ENCODE assay signal across 8 cellular contexts in the genomic region with DNA sequence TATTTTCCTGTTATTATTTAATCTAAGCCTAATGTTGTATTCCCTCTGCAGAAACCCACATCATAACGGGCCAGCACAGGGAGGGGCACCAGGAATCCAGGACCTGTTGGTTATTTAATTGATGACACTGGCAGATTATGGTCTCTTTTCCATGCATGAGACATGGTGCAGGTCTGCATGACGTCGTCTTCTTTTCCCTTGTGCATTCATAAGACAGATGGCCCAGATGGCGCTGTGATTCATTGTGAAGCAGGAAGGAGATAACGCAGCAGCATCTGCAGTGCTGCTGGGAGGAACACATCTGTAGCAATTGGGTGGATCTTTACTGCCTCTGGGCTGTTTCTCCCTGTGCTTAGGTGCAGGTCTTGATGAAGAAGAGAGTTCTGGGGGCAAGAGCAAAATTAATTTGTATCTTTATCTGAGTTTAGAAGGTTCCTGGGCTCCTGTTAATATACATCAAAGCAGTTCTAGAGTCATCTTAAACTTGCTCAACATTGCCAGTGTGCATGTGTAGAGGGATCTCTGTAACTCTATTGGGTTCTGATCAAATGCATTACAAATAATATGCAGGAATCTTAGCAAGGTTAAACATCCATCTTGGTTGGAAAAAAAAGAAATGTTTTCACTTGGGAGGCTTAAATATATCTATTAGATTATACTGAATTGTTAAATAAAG.
A peak's percentile ranks its signal among the peaks of the same experiment; 100 is the strongest.
DNase-seq lines count a peak whose midpoint lies in the region; ATAC-seq, FAIRE-seq and TF ChIP-seq lines count a peak whose summit lies in the region.

No MANE protein-coding gene starts in this region.

- H3K9me2 ChIP-seq in HCT116 (ENCODE audit: insufficient read depth): no peaks in the 10 kb centered on the region

- FAIRE-seq in RCC 7860 (lab: Jason Lieb, UNC): no peak

- TF ChIP-seq POLR2A in HCT116 (IDR thresholded peaks at IDR 0.05; ENCODE audit: borderline replicate concordance, extremely low read depth, insufficient read depth, insufficient read length): no peak

- no peak overlapping the region for H3K9ac ChIP-seq in HCT116 (ENCODE audit: low read length)

- H3K4me1 ChIP-seq in HCT116 (ENCODE audit: control insufficient read depth in 1 of 2, insufficient read depth in 2 of 2, low read length in 2 of 2): peaks cover 4 to 10% of the 10 kb centered on the region in 2 experiments; a peak in 3 of 4 replicates
- H3K4me1 ChIP-seq in upper lobe of right lung: no peaks in the 10 kb centered on the region

- no peaks in the 10 kb centered on the region for H4K20me1 ChIP-seq in HCT116 (ENCODE audit: insufficient read depth)

- H3K4me2 ChIP-seq in HCT116 (ENCODE audit: low read length): no peak overlapping the region

- H3K27me3 ChIP-seq in HCT116 (ENCODE audit: insufficient read depth, low read length) (no peaks in the 10 kb centered on the region), upper lobe of right lung (no peaks in the 10 kb centered on the region)

- no peak overlapping the region for H3K27ac ChIP-seq in HCT116 (ENCODE audit: low read depth, low read length)
- H3K27ac ChIP-seq in upper lobe of right lung: no peak overlapping the region

- CTCF ChIA-PET in HCT116 (lab: Charles Lee): no interaction called here

- intact Hi-C loops in HCT116 (cut with micrococcal nuclease): no loop called here
- intact Hi-C loops in left colon (cut with DNase I, micrococcal nuclease): no loop called here
- intact Hi-C loops in upper lobe of right lung (cut with DNase I): no loop called here

- no peak overlapping the region for H3K4me3 ChIP-seq in HCT116 (replicated peaks in 1 of 2; ENCODE audit: low read depth in 1 of 2, low read length in 2 of 2)
- H3K4me3 ChIP-seq in upper lobe of right lung: no peak overlapping the region

- BruUV-seq in HCT116 (replicated peaks; lab: Mats Ljungman, UMichigan): no TSS peak

- H3K36me3 ChIP-seq in HCT116 (ENCODE audit: control insufficient read depth in 1 of 2, insufficient read depth in 2 of 2, low read length in 2 of 2): no peaks in the 10 kb centered on the region
- no peaks in the 10 kb centered on the region for H3K36me3 ChIP-seq in upper lobe of right lung

- H3K9me3 ChIP-seq in HCT116 (ENCODE audit: control insufficient read depth in 1 of 2, insufficient read depth in 1 of 2, low read depth in 1 of 2, low read length in 2 of 2) (no peaks in the 10 kb centered on the region), upper lobe of right lung (no peaks in the 10 kb centered on the region)

- peak; percentile 86 for DNase-seq in EH (ENCODE audit: low read depth)
- DNase-seq in HCT116 (ENCODE audit: low read depth, low spot score): peak; percentile 49
- peak; percentile 21 for DNase-seq in RCC 7860 (ENCODE audit: low spot score)
- DNase-seq in left colon: peak; percentile 32 to 37
- no peak for DNase-seq in upper lobe of right lung
- no peak for DNase-seq in NCI-H2107 (lab: John Stamatoyannopoulos, UW)

- ATAC-seq in HCT116 (peak; percentile 96), left colon (peak; percentile 65), upper lobe of right lung (no peak), HG03108 (IDR thresholded peaks at IDR 0.05; ENCODE audit: unreplicated experiment) (no peak), HG02610 (IDR thresholded peaks at IDR 0.05; ENCODE audit: unreplicated experiment) (no peak)

- no peak overlapping the region for H2AFZ ChIP-seq in HCT116 (ENCODE audit: low read depth, low read length, poor library complexity, severe bottlenecking)

- POLR2A ChIA-PET in HCT116 (lab: Charles Lee): no interaction called here

- H3K79me2 ChIP-seq in HCT116 (ENCODE audit: insufficient read depth, low read length): no peaks in the 10 kb centered on the region

- RAD21 ChIA-PET in HCT116 (lab: Charles Lee; ENCODE audit: low non-redundant PET in 1 of 2, low total read pairs in 2 of 2, uncharacterized antibody in 2 of 2, unreplicated experiment in 2 of 2): no interaction called here

- peak; percentile 37 for TF ChIP-seq RAD21 in HCT116 (IDR thresholded peaks at IDR 0.05; ENCODE audit: low read depth)

- TF ChIP-seq CTCF in HCT116 (IDR thresholded peaks at IDR 0.05 in 2 of 3, conservative IDR thresholded peaks at IDR 0.05 in 1 of 3; ENCODE audit: borderline replicate concordance in 1 of 3, insufficient read depth in 1 of 3, low read depth in 2 of 3, low read length in 2 of 3) (peak; percentile 15 to 24 (median 16); a peak in 3 of 6 replicates), upper lobe of right lung (IDR thresholded peaks at IDR 0.05) (no peak)

TF ChIP-seq in HCT116, 20 proteins besides CTCF, POLR2A, EP300 and RAD21:
- TF ChIP-seq POLR2AphosphoS5 (IDR thresholded peaks at IDR 0.05; ENCODE audit: low read depth, low read length) (no peak), ZNF274 (IDR thresholded peaks at IDR 0.05; ENCODE audit: low read depth, low read length) (no peak), FOSL1 (IDR thresholded peaks at IDR 0.05; ENCODE audit: low read depth) (no peak; the same call in 1 of the 2 replicates), SIN3A (IDR thresholded peaks at IDR 0.05; ENCODE audit: low read depth) (no peak), JUND (IDR thresholded peaks at IDR 0.05) (no peak), SP1 (IDR thresholded peaks at IDR 0.05; ENCODE audit: low read depth) (no peak), YY1 (IDR thresholded peaks at IDR 0.05; ENCODE audit: extremely low read depth, insufficient replicate concordance, low read depth, low read length) (no peak), CBX3 (IDR thresholded peaks at IDR 0.05; ENCODE audit: low read depth) (peak; percentile 58; the same call in 1 of the 2 replicates), SRF (IDR thresholded peaks at IDR 0.05; ENCODE audit: low read depth) (no peak), CEBPB (IDR thresholded peaks at IDR 0.05; ENCODE audit: low read depth) (no peak), EGR1 (IDR thresholded peaks at IDR 0.05; ENCODE audit: low read depth) (no peak), TCF7L2 (IDR thresholded peaks at IDR 0.05; ENCODE audit: borderline replicate concordance, extremely low read depth, insufficient read depth, insufficient read length) (no peak), EZH2phosphoT487 (IDR thresholded peaks at IDR 0.05; ENCODE audit: borderline replicate concordance) (no peak), ZFX (IDR thresholded peaks at IDR 0.05) (no peak), EZH2 (IDR thresholded peaks at IDR 0.05) (no peak), ELF1 (IDR thresholded peaks at IDR 0.05; ENCODE audit: borderline replicate concordance, low read depth) (peak; percentile 12; the same call in 1 of the 2 replicates)
- TF ChIP-seq, protein P1, sequence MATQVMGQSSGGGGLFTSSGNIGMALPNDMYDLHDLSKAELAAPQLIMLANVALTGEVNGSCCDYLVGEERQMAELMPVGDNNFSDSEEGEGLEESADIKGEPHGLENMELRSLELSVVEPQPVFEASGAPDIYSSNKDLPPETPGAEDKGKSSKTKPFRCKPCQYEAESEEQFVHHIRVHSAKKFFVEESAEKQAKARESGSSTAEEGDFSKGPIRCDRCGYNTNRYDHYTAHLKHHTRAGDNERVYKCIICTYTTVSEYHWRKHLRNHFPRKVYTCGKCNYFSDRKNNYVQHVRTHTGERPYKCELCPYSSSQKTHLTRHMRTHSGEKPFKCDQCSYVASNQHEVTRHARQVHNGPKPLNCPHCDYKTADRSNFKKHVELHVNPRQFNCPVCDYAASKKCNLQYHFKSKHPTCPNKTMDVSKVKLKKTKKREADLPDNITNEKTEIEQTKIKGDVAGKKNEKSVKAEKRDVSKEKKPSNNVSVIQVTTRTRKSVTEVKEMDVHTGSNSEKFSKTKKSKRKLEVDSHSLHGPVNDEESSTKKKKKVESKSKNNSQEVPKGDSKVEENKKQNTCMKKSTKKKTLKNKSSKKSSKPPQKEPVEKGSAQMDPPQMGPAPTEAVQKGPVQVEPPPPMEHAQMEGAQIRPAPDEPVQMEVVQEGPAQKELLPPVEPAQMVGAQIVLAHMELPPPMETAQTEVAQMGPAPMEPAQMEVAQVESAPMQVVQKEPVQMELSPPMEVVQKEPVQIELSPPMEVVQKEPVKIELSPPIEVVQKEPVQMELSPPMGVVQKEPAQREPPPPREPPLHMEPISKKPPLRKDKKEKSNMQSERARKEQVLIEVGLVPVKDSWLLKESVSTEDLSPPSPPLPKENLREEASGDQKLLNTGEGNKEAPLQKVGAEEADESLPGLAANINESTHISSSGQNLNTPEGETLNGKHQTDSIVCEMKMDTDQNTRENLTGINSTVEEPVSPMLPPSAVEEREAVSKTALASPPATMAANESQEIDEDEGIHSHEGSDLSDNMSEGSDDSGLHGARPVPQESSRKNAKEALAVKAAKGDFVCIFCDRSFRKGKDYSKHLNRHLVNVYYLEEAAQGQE (IDR thresholded peaks at IDR 0.05; ENCODE audit: low read depth): no peak
- TF ChIP-seq, protein P2, sequence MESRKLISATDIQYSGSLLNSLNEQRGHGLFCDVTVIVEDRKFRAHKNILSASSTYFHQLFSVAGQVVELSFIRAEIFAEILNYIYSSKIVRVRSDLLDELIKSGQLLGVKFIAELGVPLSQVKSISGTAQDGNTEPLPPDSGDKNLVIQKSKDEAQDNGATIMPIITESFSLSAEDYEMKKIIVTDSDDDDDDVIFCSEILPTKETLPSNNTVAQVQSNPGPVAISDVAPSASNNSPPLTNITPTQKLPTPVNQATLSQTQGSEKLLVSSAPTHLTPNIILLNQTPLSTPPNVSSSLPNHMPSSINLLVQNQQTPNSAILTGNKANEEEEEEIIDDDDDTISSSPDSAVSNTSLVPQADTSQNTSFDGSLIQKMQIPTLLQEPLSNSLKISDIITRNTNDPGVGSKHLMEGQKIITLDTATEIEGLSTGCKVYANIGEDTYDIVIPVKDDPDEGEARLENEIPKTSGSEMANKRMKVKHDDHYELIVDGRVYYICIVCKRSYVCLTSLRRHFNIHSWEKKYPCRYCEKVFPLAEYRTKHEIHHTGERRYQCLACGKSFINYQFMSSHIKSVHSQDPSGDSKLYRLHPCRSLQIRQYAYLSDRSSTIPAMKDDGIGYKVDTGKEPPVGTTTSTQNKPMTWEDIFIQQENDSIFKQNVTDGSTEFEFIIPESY (IDR thresholded peaks at IDR 0.05; ENCODE audit: extremely low read depth, insufficient replicate concordance, low read length): no peak
- TF ChIP-seq, protein P3, sequence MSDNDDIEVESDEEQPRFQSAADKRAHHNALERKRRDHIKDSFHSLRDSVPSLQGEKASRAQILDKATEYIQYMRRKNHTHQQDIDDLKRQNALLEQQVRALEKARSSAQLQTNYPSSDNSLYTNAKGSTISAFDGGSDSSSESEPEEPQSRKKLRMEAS (IDR thresholded peaks at IDR 0.05): peak; percentile 47; the same call in 1 of the 2 replicates
- TF ChIP-seq, protein P4, sequence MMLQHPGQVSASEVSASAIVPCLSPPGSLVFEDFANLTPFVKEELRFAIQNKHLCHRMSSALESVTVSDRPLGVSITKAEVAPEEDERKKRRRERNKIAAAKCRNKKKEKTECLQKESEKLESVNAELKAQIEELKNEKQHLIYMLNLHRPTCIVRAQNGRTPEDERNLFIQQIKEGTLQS (IDR thresholded peaks at IDR 0.05): no peak

Comparison
In these comparisons a context has a peak if more than half of its experiments do, and no peak if none do; other contexts are left out.
1. DNase-seq: peak in EH (single experiment), HCT116 (single experiment), RCC 7860 (single experiment) and left colon (2 of 2); none in upper lobe of right lung (single experiment) and NCI-H2107 (single experiment).
2. ATAC-seq: peak in HCT116 (single experiment) and left colon (single experiment); none in upper lobe of right lung (single experiment), HG03108 (single experiment) and HG02610 (single experiment).